Comparison of ENCODE assay signal across 13 cellular contexts in the genomic region with DNA sequence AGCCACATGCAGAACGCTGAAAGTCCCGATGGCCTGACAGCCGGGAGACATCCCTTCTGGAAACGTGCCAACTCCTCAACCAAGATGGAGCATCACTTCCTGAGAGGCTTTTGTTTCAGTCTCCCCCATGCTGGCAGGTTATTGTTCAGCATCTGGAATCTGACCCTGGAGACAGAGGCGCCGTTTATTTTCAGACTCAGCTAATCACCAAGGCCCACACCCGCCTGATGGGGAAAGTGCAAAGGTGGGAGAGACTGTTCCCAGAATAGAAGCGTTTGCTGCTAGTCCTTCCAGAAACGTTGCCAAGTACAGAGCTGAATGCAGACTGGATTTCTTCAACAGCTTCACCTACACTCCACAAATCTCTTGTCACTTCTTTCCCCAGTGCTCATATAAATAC. TPM values are rescaled to one million over a fixed set of nuclear protein-coding genes. Genes with fewer than 3 reads are reported as not detected.
DNase-seq lines count a peak whose midpoint lies in the region; ATAC-seq, FAIRE-seq and TF ChIP-seq lines count a peak whose summit lies in the region.
"Had no signal": no experiment of that assay in that cellular context is flagged by ENCODE, and none has a peak within 500 bp of the region (broad histone marks: within the 10 kb centered on the region; RNA-seq: fewer than 3 reads in every experiment).

No MANE protein-coding gene starts in this region.

- H3K4me2 ChIP-seq in endothelial cell of umbilical vein (ENCODE audit: insufficient read depth, low read length): no peak overlapping the region

- no peaks in the 10 kb centered on the region for H4K20me1 ChIP-seq in endothelial cell of umbilical vein (replicated peaks; ENCODE audit: control insufficient read depth, extremely low read depth, insufficient read depth, low read length)

- FAIRE-seq in endothelial cell of umbilical vein (lab: Jason Lieb, UNC): peak; percentile 28
- FAIRE-seq: frontal cortex, GM12891 had no signal

- H3K4me1 Mint-ChIP-seq in CD14-positive monocyte: peaks cover 72% of the 10 kb centered on the region
- H3K4me1 Mint-ChIP-seq in chondrocyte (ENCODE audit: low read depth): peaks cover 31% of the 10 kb centered on the region

- H3K79me2 ChIP-seq in endothelial cell of umbilical vein (ENCODE audit: control insufficient read depth, insufficient read depth, low read length): no peaks in the 10 kb centered on the region

- H3K4me3 Mint-ChIP-seq in CD14-positive monocyte: no peak overlapping the region
- H3K4me3 Mint-ChIP-seq in chondrocyte (ENCODE audit: unreplicated experiment): no peak overlapping the region
- H3K4me3 Mint-ChIP-seq: CD4-positive, CD25-positive, alpha-beta regulatory T cell had no signal

- no peaks in the 10 kb centered on the region for H3K9me3 ChIP-seq in endothelial cell of umbilical vein (replicated peaks; ENCODE audit: control insufficient read depth, insufficient read depth, low read length)

- POLR2A ChIA-PET in endothelial cell of umbilical vein (lab: Charles Lee): no interaction called here

- no peaks in the 10 kb centered on the region for H3K9me1 ChIP-seq in endothelial cell of umbilical vein (replicated peaks; ENCODE audit: control insufficient read depth, extremely low read depth, insufficient read depth, low read length)

- no peak overlapping the region for H3K4me3 ChIP-seq in endothelial cell of umbilical vein (replicated peaks in 1 of 3; ENCODE audit: insufficient read depth in 1 of 3, low read depth in 1 of 3, low read length in 3 of 3)

- CTCF ChIA-PET in endothelial cell of umbilical vein (lab: Charles Lee): no interaction called here

- intact Hi-C loops in CD14-positive monocyte (cut with micrococcal nuclease) (no loop called here), endothelial cell of umbilical vein (cut with micrococcal nuclease) (loop anchor here (5.0 to 10.0 kb wide), 2 partner anchors 43 to 65 kb away; a partner anchor contains a TSS)

- no peak overlapping the region for H3K27ac ChIP-seq in endothelial cell of umbilical vein (ENCODE audit: insufficient read depth, low read depth, low read length)

- no peak for ATAC-seq in HG03159 (IDR thresholded peaks at IDR 0.05; ENCODE audit: unreplicated experiment)

- H3K4me1 ChIP-seq in endothelial cell of umbilical vein (ENCODE audit: control insufficient read depth, extremely low read depth, insufficient read depth, low read length): no peaks in the 10 kb centered on the region

- H2AFZ ChIP-seq in endothelial cell of umbilical vein (ENCODE audit: low read depth, low read length): no peak overlapping the region

- dilution Hi-C loops in endothelial cell of umbilical vein (cut with MboI; ENCODE audit: extremely low pct_ligation_motif_present, low sequenced_read_pairs): no loop called here

- H3K27me3 ChIP-seq in endothelial cell of umbilical vein (ENCODE audit: control insufficient read depth in 2 of 2, insufficient read depth in 2 of 2, low read length in 2 of 2): peaks cover 0 to 2% of the 10 kb centered on the region in 2 experiments

- H3K36me3 Mint-ChIP-seq in CD14-positive monocyte (peaks cover 5% of the 10 kb centered on the region in 2 donors), chondrocyte (ENCODE audit: low read depth) (no peaks in the 10 kb centered on the region)
- H3K36me3 Mint-ChIP-seq: CD4-positive, CD25-positive, alpha-beta regulatory T cell had no signal

- H3K36me3 ChIP-seq in endothelial cell of umbilical vein (ENCODE audit: control insufficient read depth in 2 of 2, extremely low read depth in 1 of 2, insufficient read depth in 2 of 2, low read length in 2 of 2): no peaks in the 10 kb centered on the region

- DNase-seq in CD14-positive monocyte (ENCODE audit: low spot score): no peak
- DNase-seq in NCI-H2029 treated with DMSO at 0.1 percent for 48 hours (lab: John Stamatoyannopoulos, UW): peak; percentile 38
- peak; percentile 81 for DNase-seq in endothelial cell of umbilical vein (ENCODE audit: low read depth, low spot score)
- peak; percentile 45 for DNase-seq in mucosa of gallbladder (ENCODE audit: low spot score)
- no peak for DNase-seq in iPS-NIHi7 (ENCODE audit: extremely low spot score)
- DNase-seq in GM20000 (ENCODE audit: low spot score): no peak
- DNase-seq in chondrocyte (ENCODE audit: low spot score): no peak
- DNase-seq: activated CD4-positive, alpha-beta T cell treated with anti-CD3 and anti-CD28 coated beads, Interleukin-2, amount 50 U/mL, for 1 hour; amniotic stem cell; CD4-positive, CD25-positive, alpha-beta regulatory T cell had no signal

- H3K9ac ChIP-seq in endothelial cell of umbilical vein (replicated peaks; ENCODE audit: extremely low read depth, insufficient read depth, low read length): no peak overlapping the region

- peaks cover 0 to 9% (median 0%) of the 10 kb centered on the region in 7 donors for H3K9me3 Mint-ChIP-seq in CD14-positive monocyte
- no peaks in the 10 kb centered on the region for H3K9me3 Mint-ChIP-seq in chondrocyte (ENCODE audit: low read depth)

- TF ChIP-seq POLR2A in endothelial cell of umbilical vein (IDR thresholded peaks at IDR 0.05; ENCODE audit: low read depth, low read length): no peak

- H3K27ac Mint-ChIP-seq in CD14-positive monocyte (peak overlapping the region; percentile 19 to 96 (median 63)), chondrocyte (ENCODE audit: unreplicated experiment) (no peak overlapping the region)

- BruUV-seq in endothelial cell of umbilical vein (replicated peaks; lab: Mats Ljungman, UMichigan): no TSS peak

- TF ChIP-seq CTCF in CD14-positive monocyte (IDR thresholded peaks at IDR 0.05) (no peak), endothelial cell of umbilical vein (IDR thresholded peaks at IDR 0.05; ENCODE audit: extremely low read depth in 1 of 2, insufficient read depth in 1 of 2, low read depth in 1 of 2, low read length in 2 of 2) (no peak), GM20000 (IDR thresholded peaks at IDR 0.05; ENCODE audit: extremely low read depth, missing control alignments) (no peak), chondrocyte (IDR thresholded peaks at IDR 0.05) (no peak)

- H3K27me3 Mint-ChIP-seq in CD14-positive monocyte (ENCODE audit: low read depth in 3 of 3): peaks cover 0 to 20% (median 0%) of the 10 kb centered on the region in 3 donors
- peaks cover 15% of the 10 kb centered on the region for H3K27me3 Mint-ChIP-seq in chondrocyte (ENCODE audit: low read depth)

TF ChIP-seq in endothelial cell of umbilical vein, 7 proteins besides CTCF, POLR2A, EP300 and RAD21:
- TF ChIP-seq GATA2 (IDR thresholded peaks at IDR 0.05; ENCODE audit: insufficient read depth, insufficient read length, low read depth, low read length) (no peak), POLR2AphosphoS5 (IDR thresholded peaks at IDR 0.05; ENCODE audit: insufficient read depth, low read depth, low read length) (no peak), JUN (IDR thresholded peaks at IDR 0.05; ENCODE audit: borderline replicate concordance, insufficient read depth, insufficient read length, low read depth) (no peak), FOS (IDR thresholded peaks at IDR 0.05; ENCODE audit: borderline replicate concordance, insufficient read depth, low read length) (no peak), EZH2 (IDR thresholded peaks at IDR 0.05; ENCODE audit: borderline replicate concordance, low read depth, low read length, severe bottlenecking) (no peak), MYC (IDR thresholded peaks at IDR 0.05; ENCODE audit: low read depth, low read length) (no peak)

RNA-seq across cellular contexts. Expression of a gene that starts 41.8 kb away (rescaled TPM):
- polyA plus RNA-seq in CD14-positive monocyte (10 to 100 TPM; 28.2 to 30.6 TPM), endothelial cell of umbilical vein (11.3 and 12.5 TPM in 2 replicates)
- total RNA-seq in endothelial cell of umbilical vein (18.9 and 25.8 TPM in 2 replicates), mucosa of gallbladder (36.4 TPM), chondrocyte (1.6 to 5.2 TPM (median 4.5 TPM) in 3 replicates)
- 8.1 and 8.2 TPM in 2 replicates for polyA plus RNA-seq in endothelial cell of umbilical vein (2011; cell fraction: cytosol; rRNA removed)
- polyA plus RNA-seq in endothelial cell of umbilical vein (2011; cell fraction: nucleus; rRNA removed): 4.9 and 5.8 TPM in 2 replicates
- polyA plus RNA-seq in endothelial cell of umbilical vein (2012): 38.8 and 39.5 TPM in 2 replicates
- polyA minus RNA-seq in endothelial cell of umbilical vein: 28.9 and 29.6 TPM in 2 replicates
- 11.6 TPM for polyA minus RNA-seq in endothelial cell of umbilical vein (2011; cell fraction: cytosol; rRNA and poly(A)+ RNA removed)
- polyA minus RNA-seq in endothelial cell of umbilical vein (2011; cell fraction: nucleus; rRNA and poly(A)+ RNA removed): 10.6 and 11.3 TPM in 2 replicates
- total RNA-seq: CD4-positive, CD25-positive, alpha-beta regulatory T cell had no signal

Comparison
In these comparisons a context has a peak if more than half of its experiments do, and no peak if none do; other contexts are left out.
1. DNase-seq: peak in NCI-H2029 treated with DMSO at 0.1 percent for 48 hours (single experiment), endothelial cell of umbilical vein (single experiment) and mucosa of gallbladder (single experiment); none in CD14-positive monocyte (single experiment), iPS-NIHi7 (single experiment), GM20000 (single experiment) and chondrocyte (single experiment).